Comparison of ENCODE assay signal across 8 cellular contexts in the genomic region with DNA sequence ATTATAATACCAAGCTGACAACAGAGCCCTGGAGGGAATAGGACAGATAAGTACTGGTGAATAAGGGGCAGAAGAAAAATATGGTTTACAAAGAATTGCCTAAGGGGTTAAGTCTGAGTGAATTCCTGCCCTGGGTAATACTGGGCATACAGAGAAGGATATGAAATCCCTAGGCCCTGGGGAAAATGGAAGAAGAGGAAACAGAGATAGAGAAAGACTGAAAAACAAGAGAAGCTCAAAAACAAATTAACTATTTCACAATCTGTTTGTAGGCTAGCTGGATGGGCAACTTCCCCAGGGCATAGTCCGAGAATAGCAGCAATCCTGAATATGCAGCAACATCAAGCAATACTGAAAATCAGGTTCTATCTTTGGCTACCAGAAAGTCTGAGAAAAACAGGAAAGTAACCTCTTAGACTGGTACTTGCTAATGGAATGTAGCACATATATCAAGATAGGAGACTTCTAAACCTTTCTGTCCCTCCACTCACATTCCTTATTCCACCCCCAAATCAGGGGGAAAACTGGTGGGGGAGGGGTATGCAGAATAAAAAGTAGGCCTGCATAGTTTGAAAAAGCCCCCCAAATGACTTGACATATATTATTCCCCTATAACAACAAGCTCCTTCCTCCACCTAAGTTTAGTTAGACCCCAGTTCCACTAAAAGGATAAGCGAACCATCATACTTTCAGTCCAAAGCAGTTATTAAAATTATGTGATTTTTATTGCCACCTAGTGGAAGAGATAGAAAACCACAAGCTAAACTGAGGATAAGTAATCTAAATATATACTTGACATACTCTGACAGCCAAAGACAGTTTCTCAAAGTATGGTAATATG. TPM values are rescaled to one million over a fixed set of nuclear protein-coding genes. Genes with fewer than 3 reads are reported as not detected.
DNase-seq lines count a peak whose midpoint lies in the region; ATAC-seq, FAIRE-seq and TF ChIP-seq lines count a peak whose summit lies in the region.

No MANE protein-coding gene starts in this region.

- H3K27ac ChIP-seq in GM12878 (ENCODE audit: control insufficient read depth, insufficient read depth) = no peak overlapping the region
- peak overlapping the region; percentile 85 for H3K27ac ChIP-seq in subcutaneous abdominal adipose tissue (ENCODE audit: low read depth, low read length)

- SMC1A ChIA-PET in GM12878 (lab: Charles Lee; ENCODE audit: uncharacterized antibody, unreplicated experiment) = interaction anchor here (0.6 to 2.1 kb wide), 23 partner anchors 9 to 520 kb away, joined by 3 to 11 read pairs (median 4); no protein-coding TSS in a partner anchor

- RAD21 ChIA-PET in GM12878 (lab: Charles Lee; ENCODE audit: unreplicated experiment) = interaction anchor here (0.6 to 2.1 kb wide), 17 partner anchors 10 to 519 kb away, joined by 3 to 16 read pairs (median 4); no protein-coding TSS in a partner anchor

- H2AFZ ChIP-seq in GM12878 (ENCODE audit: control insufficient read depth, low read depth, low read length) = no peak overlapping the region

- in situ Hi-C loops in GM12878 (cut with MboI) = no loop called here

- no peaks in the 10 kb centered on the region for H3K27me3 ChIP-seq in GM12878 (replicated peaks in 1 of 2; ENCODE audit: control insufficient read depth in 2 of 2, insufficient read depth in 2 of 2, low read length in 1 of 2)
- H3K27me3 ChIP-seq in subcutaneous abdominal adipose tissue (ENCODE audit: control insufficient read depth in 5 of 5, insufficient read depth in 4 of 5, low read length in 5 of 5) = no peaks in the 10 kb centered on the region

- peak; percentile 58 for TF ChIP-seq RAD21 in GM12878 (IDR thresholded peaks at IDR 0.05; ENCODE audit: insufficient read depth, low read depth, low read length)

- H3K4me3 ChIP-seq in GM12878 (no peak overlapping the region), subcutaneous abdominal adipose tissue (ENCODE audit: low read depth in 1 of 5, low read length in 5 of 5) (peak overlapping the region in 4 of 5 donors; percentile 37 to 45 (median 40))

- POLR2A ChIA-PET in GM12878 (lab: Charles Lee) = no interaction called here

- H3K79me2 ChIP-seq in GM12878 (ENCODE audit: control insufficient read depth, insufficient read depth, low read length) = no peaks in the 10 kb centered on the region

- ATAC-seq in Right ventricle myocardium inferior (peak; percentile 73), GM12878 (peak; percentile 67), HG03159 (IDR thresholded peaks at IDR 0.05; ENCODE audit: unreplicated experiment) (no peak)

- FAIRE-seq in GM12878 (lab: Jason Lieb, UNC) (peak; percentile 57), islet of Langerhans (lab: Jason Lieb, UNC) (peak; percentile 98)

- no peak overlapping the region for H3K9ac ChIP-seq in GM12878 (ENCODE audit: control insufficient read depth, insufficient read depth, low read length)
- H3K9ac ChIP-seq in subcutaneous abdominal adipose tissue (ENCODE audit: low read length in 5 of 5) = peak overlapping the region; percentile 26 to 79 (median 39)

- WGBS in GM12878 (ENCODE audit: insufficient coverage, insufficient replicate concordance, low lambda C conversion rate, missing lambda C conversion rate) = 46% methylated on average over 2 of the region's 2 CpGs

- no TSS peak for BruUV-seq in GM12878 (replicated peaks; lab: Mats Ljungman, UMichigan)

- H3K4me2 ChIP-seq in GM12878 (ENCODE audit: control insufficient read depth, insufficient read depth) = no peak overlapping the region

- intact Hi-C loops in Right ventricle myocardium inferior (cut with DNase I) = loop anchor here (1.0 to 5.0 kb wide), 4 partner anchors 91 to 349 kb away; partner anchors contain the start of gene PLPP1
- intact Hi-C loops in cardiac septum (cut with DNase I) = loop anchor here (2.0 to 5.0 kb wide), 4 partner anchors 91 to 349 kb away; partner anchors contain the start of gene PLPP1
- intact Hi-C loops in GM12878 (cut with micrococcal nuclease; ENCODE audit: unreplicated experiment) = loop anchor here (1.0 to 10.0 kb wide), 7 partner anchors 157 to 519 kb away; partner anchors contain the start of genes CDC20B, MCIDAS and PLPP1

- H4K20me1 ChIP-seq in GM12878 (ENCODE audit: control insufficient read depth, insufficient read depth) = no peaks in the 10 kb centered on the region

- DNase-seq in Right ventricle myocardium inferior (ENCODE audit: missing footprints) = no peak
- no peak for DNase-seq in cardiac septum (ENCODE audit: low spot score)
- peak; percentile 21 for DNase-seq in NCI-H2196 (lab: John Stamatoyannopoulos, UW; ENCODE audit: unreplicated experiment)
- DNase-seq in GM12878 (ENCODE audit: low read depth, low spot score) = no peak
- no peak for DNase-seq in activated effector memory CD4-positive, alpha-beta T cell treated with Interleukin-2 at 50 U/mL for 16 hours

- H3K4me1 ChIP-seq in GM12878 (ENCODE audit: control insufficient read depth, insufficient read depth, low read length) = no peaks in the 10 kb centered on the region
- peaks cover 3 to 15% (median 13%) of the 10 kb centered on the region in 5 donors for H3K4me1 ChIP-seq in subcutaneous abdominal adipose tissue (ENCODE audit: control insufficient read depth in 5 of 5, insufficient read depth in 5 of 5, low read length in 5 of 5)

- CTCF ChIA-PET in GM12878 (lab: Yijun Ruan, JAX) = interaction anchor here (0.5 to 2.6 kb wide), 43 partner anchors 10 to 520 kb away, joined by 3 to 31 read pairs (median 4); partner anchors contain the start of genes CDC20B, DHX29 and MTREX

- H3K9me3 ChIP-seq in GM12878 (replicated peaks; ENCODE audit: control insufficient read depth, insufficient read depth, low read length) (no peaks in the 10 kb centered on the region), subcutaneous abdominal adipose tissue (ENCODE audit: control insufficient read depth in 5 of 5, low read length in 5 of 5) (no peaks in the 10 kb centered on the region)

- peak; percentile 26 to 50 (median 40); a peak in 4 of 6 replicates for TF ChIP-seq CTCF in GM12878 (IDR thresholded peaks at IDR 0.05 in 2 of 3, conservative IDR thresholded peaks at IDR 0.05 in 1 of 3; ENCODE audit: control insufficient read depth in 2 of 3, extremely low read depth in 1 of 3, insufficient read depth in 1 of 3, low read depth in 3 of 3, low read length in 3 of 3)

- H3K36me3 ChIP-seq in GM12878 (ENCODE audit: control insufficient read depth in 2 of 2, insufficient read depth in 2 of 2, low read length in 1 of 2) (no peaks in the 10 kb centered on the region), subcutaneous abdominal adipose tissue (ENCODE audit: control insufficient read depth in 5 of 5, insufficient read depth in 5 of 5, low read length in 5 of 5) (peaks cover 0 to 4% (median 0%) of the 10 kb centered on the region in 5 donors)

- TF ChIP-seq EP300 in GM12878 (IDR thresholded peaks at IDR 0.05; ENCODE audit: borderline replicate concordance in 1 of 2, control insufficient read depth in 1 of 2, low read depth in 2 of 2, low read length in 2 of 2) = no peak

- no peak for TF ChIP-seq POLR2A in GM12878 (IDR thresholded peaks at IDR 0.05; ENCODE audit: low read depth, low read length)

TF ChIP-seq in GM12878, 131 proteins besides CTCF, POLR2A, EP300 and RAD21 (continues in another document):
- TF ChIP-seq GATAD2B (conservative IDR thresholded peaks at IDR 0.05; ENCODE audit: low read depth) (no peak), JUND (IDR thresholded peaks at IDR 0.05; ENCODE audit: low read depth, low read length) (no peak), SMC3 (IDR thresholded peaks at IDR 0.05; ENCODE audit: borderline replicate concordance, low read length) (peak; percentile 59), SMARCA5 (IDR thresholded peaks at IDR 0.05) (no peak), EGR1 (IDR thresholded peaks at IDR 0.05; ENCODE audit: borderline replicate concordance in 1 of 2, low read depth in 2 of 2, low read length in 2 of 2) (no peak), RUNX3 (IDR thresholded peaks at IDR 0.05; ENCODE audit: low read length) (peak; percentile 86)

RNA-seq across cellular contexts. Expression of gene SLC38A9, which starts 20.6 kb away (rescaled TPM):
- total RNA-seq in Right ventricle myocardium inferior (7.9 TPM), cardiac septum (6.8 TPM), GM12878 (2014; rRNA removed) (32.1 and 40.8 TPM in 2 replicates), GM12878 (2014; rRNA removed; fragmentation: Illumina TruSeq; extraction: Trizol) (35.1 and 37.9 TPM in 2 replicates), GM12878 (2021) (16.5 and 20.0 TPM in 2 replicates)
- total RNA-seq in GM12878 (2013; cell fraction: nucleolus; rRNA removed) = 143 and 148 TPM in 2 replicates
- polyA plus RNA-seq in GM12878 (2011; ENCODE audit: low read depth) = 7.2 TPM
- polyA plus RNA-seq in GM12878 (2011; rRNA removed) (26.4 and 35.2 TPM in 2 replicates), GM12878 (2014; fragmentation: Illumina TruSeq; extraction: Trizol) (26.8 and 44.1 TPM in 2 replicates), GM12878 (2014; fragmentation: Nextera tagmentation; extraction: Ambion mirVana) (10 to 100 TPM in 1 of 2 experiments, 1 to 10 TPM in 1; 8.5 to 17.4 TPM), GM12878 (2014; rRNA removed) (15.5 and 17.4 TPM in 2 replicates), GM12878 (2016; fragmentation: Nextera tagmentation; extraction: Ambion mirVana) (10 to 100 TPM; 21.9 to 24.0 TPM)
- polyA plus RNA-seq in GM12878 (2011; cell fraction: cytosol; rRNA removed) = 9.0 and 10.0 TPM in 2 replicates
- 21.1 and 21.7 TPM in 2 replicates for polyA plus RNA-seq in GM12878 (2011; cell fraction: nucleus; rRNA removed)
- 8.7 and 12.2 TPM in 2 replicates for polyA plus RNA-seq in GM12878 (2012)
- polyA minus RNA-seq in GM12878 (2011; rRNA and poly(A)+ RNA removed) = 23.2 and 30.1 TPM in 2 replicates
- polyA minus RNA-seq in GM12878 (2011; cell fraction: cytosol; rRNA and poly(A)+ RNA removed) = 7.2 and 10.7 TPM in 2 replicates
- 27.0 and 30.7 TPM in 2 replicates for polyA minus RNA-seq in GM12878 (2011; cell fraction: nucleus; rRNA and poly(A)+ RNA removed)

RNA-seq across cellular contexts. Expression of gene DDX4, which starts 46.4 kb away (rescaled TPM):
- total RNA-seq in Right ventricle myocardium inferior (not detected), cardiac septum (not detected), GM12878 (2014; rRNA removed) (0.27 TPM in 1 of 2 replicates, not detected in the other), GM12878 (2014; rRNA removed; fragmentation: Illumina TruSeq; extraction: Trizol) (not detected in 2 replicates), GM12878 (2021) (0.36 TPM in 1 of 2 replicates, not detected in the other)
- 1.0 TPM in 1 of 2 replicates, not detected in the other for total RNA-seq in GM12878 (2013; cell fraction: nucleolus; rRNA removed)
- polyA plus RNA-seq in GM12878 (2011; ENCODE audit: low read depth) = not detected
- polyA plus RNA-seq in GM12878 (2011; rRNA removed) (0.08 and 0.12 TPM in 2 replicates), GM12878 (2014; fragmentation: Illumina TruSeq; extraction: Trizol) (0.10 TPM in 1 of 2 replicates, not detected in the other), GM12878 (2014; fragmentation: Nextera tagmentation; extraction: Ambion mirVana) (under 1 TPM; 0.08 to 0.09 TPM), GM12878 (2014; rRNA removed) (0.05 and 0.06 TPM in 2 replicates), GM12878 (2016; fragmentation: Nextera tagmentation; extraction: Ambion mirVana) (not detected)
- polyA plus RNA-seq in GM12878 (2011; cell fraction: cytosol; rRNA removed) = 0.05 TPM in 1 of 2 replicates, not detected in the other
- 0.12 and 0.34 TPM in 2 replicates for polyA plus RNA-seq in GM12878 (2011; cell fraction: nucleus; rRNA removed)
- polyA plus RNA-seq in GM12878 (2012) = 0.07 and 0.09 TPM in 2 replicates
- not detected in 2 replicates for polyA minus RNA-seq in GM12878 (2011; rRNA and poly(A)+ RNA removed)
- polyA minus RNA-seq in GM12878 (2011; cell fraction: cytosol; rRNA and poly(A)+ RNA removed) = not detected in 2 replicates
- polyA minus RNA-seq in GM12878 (2011; cell fraction: nucleus; rRNA and poly(A)+ RNA removed) = not detected in 2 replicates
